In genomic region chr2:186648130-186648529, GRCh38 we compare ENCODE assay signal across 24 cellular contexts.
"Had no signal": no experiment of that assay in that cellular context is flagged by ENCODE, and none has a peak within 500 bp of the region (broad histone marks: within the 10 kb centered on the region; RNA-seq: fewer than 3 reads in every experiment).

No MANE protein-coding gene starts in this region.

- H3K4me3 ChIP-seq: esophagus muscularis mucosa, gastroesophageal sphincter, smooth muscle cell, testis, vagina had no signal

- H3K27me3 Mint-ChIP-seq: activated naive CD8-positive, alpha-beta T cell treated with anti-CD3 and anti-CD28 coated beads, Interleukin-2, amount 10 ng/mL, durations not matched to agents 7 days and 5 days; brain; memory B cell; stimulated activated naive B cell treated with anti-CD40 and anti-IgM and Interleukin-4, amounts not matched to agents 10 μg/mL and 1 μg/mL and 100 μg/mL, for 72 hours; type B pancreatic cell had no signal

- DNase-seq: activated CD4-positive, alpha-beta T cell treated with anti-CD3 and anti-CD28 coated beads, Interleukin-2, amount 50 U/mL, for 4 hours; activated naive CD4-positive, alpha-beta T cell treated with anti-CD3 and anti-CD28 coated beads for 36 hours; activated naive CD8-positive, alpha-beta T cell treated with anti-CD3 and anti-CD28 coated beads, Interleukin-2, amount 10 ng/mL, durations not matched to agents 7 days and 5 days; activated T-cell treated with anti-CD3 and anti-CD28 coated beads, Interleukin-2, amount 50 U/mL, for 48 hours; amygdala; dermis blood vessel endothelial cell; effector CD8-positive, alpha-beta T cell; head of caudate nucleus; hypothalamus; occipital lobe; posterior cingulate gyrus; stimulated activated CD4-positive, alpha-beta T cell treated with anti-CD3 and anti-CD28 coated beads, Interleukin-15, amount 100 ng/mL, for 24 hours; stimulated activated naive B cell treated with anti-CD40 and anti-IgM and Interleukin-4, amounts not matched to agents 10 μg/mL and 1 μg/mL and 100 μg/mL, for 72 hours; T1000; testis had no signal

- H3K4me1 ChIP-seq: esophagus muscularis mucosa, gastroesophageal sphincter, testis, vagina had no signal

- H3K4me1 Mint-ChIP-seq: activated naive CD8-positive, alpha-beta T cell treated with anti-CD3 and anti-CD28 coated beads, Interleukin-2, amount 10 ng/mL, durations not matched to agents 7 days and 5 days; brain; memory B cell; stimulated activated naive B cell treated with anti-CD40 and anti-IgM and Interleukin-4, amounts not matched to agents 10 μg/mL and 1 μg/mL and 100 μg/mL, for 72 hours had no signal

- ATAC-seq: gastroesophageal sphincter; sciatic nerve; stimulated activated naive B cell treated with anti-CD40 and anti-IgM and Interleukin-4, amounts not matched to agents 10 μg/mL and 1 μg/mL and 100 μg/mL, for 72 hours; WTC11 had no signal

- H3K4me2 ChIP-seq: smooth muscle cell had no signal

- H3K9me3 Mint-ChIP-seq: activated naive CD4-positive, alpha-beta T cell treated with anti-CD3 and anti-CD28 coated beads for 36 hours; activated naive CD8-positive, alpha-beta T cell treated with anti-CD3 and anti-CD28 coated beads, Interleukin-2, amount 10 ng/mL, durations not matched to agents 7 days and 5 days; brain; memory B cell; stimulated activated naive B cell treated with anti-CD40 and anti-IgM and Interleukin-4, amounts not matched to agents 10 μg/mL and 1 μg/mL and 100 μg/mL, for 72 hours; type B pancreatic cell; WTC11 had no signal

- H3K4me3 Mint-ChIP-seq: activated naive CD4-positive, alpha-beta T cell treated with anti-CD3 and anti-CD28 coated beads for 36 hours; activated naive CD8-positive, alpha-beta T cell treated with anti-CD3 and anti-CD28 coated beads, Interleukin-2, amount 10 ng/mL, durations not matched to agents 7 days and 5 days; brain; memory B cell; stimulated activated naive B cell treated with anti-CD40 and anti-IgM and Interleukin-4, amounts not matched to agents 10 μg/mL and 1 μg/mL and 100 μg/mL, for 72 hours; type B pancreatic cell; WTC11 had no signal

- H3K27ac ChIP-seq: esophagus muscularis mucosa, gastroesophageal sphincter, testis, vagina had no signal

- H3K27me3 ChIP-seq: esophagus muscularis mucosa, gastroesophageal sphincter, testis, vagina had no signal

- H3K36me3 Mint-ChIP-seq: activated naive CD8-positive, alpha-beta T cell treated with anti-CD3 and anti-CD28 coated beads, Interleukin-2, amount 10 ng/mL, durations not matched to agents 7 days and 5 days had no signal

- H3K9me3 ChIP-seq: esophagus muscularis mucosa, gastroesophageal sphincter, testis, vagina had no signal

- H3K27ac Mint-ChIP-seq: activated naive CD4-positive, alpha-beta T cell treated with anti-CD3 and anti-CD28 coated beads for 36 hours; activated naive CD8-positive, alpha-beta T cell treated with anti-CD3 and anti-CD28 coated beads, Interleukin-2, amount 10 ng/mL, durations not matched to agents 7 days and 5 days; brain; memory B cell; stimulated activated naive B cell treated with anti-CD40 and anti-IgM and Interleukin-4, amounts not matched to agents 10 μg/mL and 1 μg/mL and 100 μg/mL, for 72 hours; type B pancreatic cell; WTC11 had no signal
